ENCODE assay signal across 26 cellular contexts in genomic region chr3:149437710-149438109, GRCh38. TPM values are rescaled to one million over a fixed set of nuclear protein-coding genes. Genes with fewer than 3 reads are reported as not detected.
"Had no signal": no experiment of that assay in that cellular context is flagged by ENCODE, and none has a peak within 500 bp of the region (broad histone marks: within the 10 kb centered on the region; RNA-seq: fewer than 3 reads in every experiment).

No MANE protein-coding gene starts in this region.

- H3K36me3 Mint-ChIP-seq: activated naive CD8-positive, alpha-beta T cell treated with anti-CD3 and anti-CD28 coated beads, Interleukin-2, amount 10 ng/mL, durations not matched to agents 7 days and 5 days had no signal

- H3K9me3 Mint-ChIP-seq: activated CD8-positive, alpha-beta T cell treated with anti-CD3 and anti-CD28 coated beads for 36 hours; activated naive CD8-positive, alpha-beta T cell treated with anti-CD3 and anti-CD28 coated beads, Interleukin-2, amount 10 ng/mL, durations not matched to agents 7 days and 5 days; activated T-cell treated with anti-CD3 and anti-CD28 coated beads, Interleukin-2, amount 50 U/mL, for 72 hours; activated T-helper 2 cell treated with anti-CD3 and anti-CD28 coated beads, Interferon-gamma antibody, Interleukin-2, Interleukin-4, amounts not matched to agents 10 μg/mL and 5 μg/mL and 100 μg/mL, durations not matched to agents 14 hours and 24 hours and 36 hours had no signal

- H3K27me3 ChIP-seq: adrenal gland had no signal

- ATAC-seq: activated CD4-positive, alpha-beta T cell treated with anti-CD3 and anti-CD28 coated beads for 36 hours; activated CD8-positive, alpha-beta T cell treated with anti-CD3 and anti-CD28 coated beads for 36 hours; activated T-cell treated with anti-CD3 and anti-CD28 coated beads, Interleukin-2, amount 50 U/mL, for 72 hours had no signal

- H3K4me1 Mint-ChIP-seq: activated CD4-positive, alpha-beta T cell treated with anti-CD3 and anti-CD28 coated beads for 36 hours; activated naive CD8-positive, alpha-beta T cell treated with anti-CD3 and anti-CD28 coated beads, Interleukin-2, amount 10 ng/mL, durations not matched to agents 7 days and 5 days had no signal

- H3K27ac Mint-ChIP-seq: activated CD4-positive, alpha-beta T cell treated with anti-CD3 and anti-CD28 coated beads for 36 hours; activated CD8-positive, alpha-beta T cell treated with anti-CD3 and anti-CD28 coated beads for 36 hours; activated naive CD8-positive, alpha-beta T cell treated with anti-CD3 and anti-CD28 coated beads, Interleukin-2, amount 10 ng/mL, durations not matched to agents 7 days and 5 days; activated T-cell treated with anti-CD3 and anti-CD28 coated beads, Interleukin-2, amount 50 U/mL, for 72 hours; activated T-helper 2 cell treated with anti-CD3 and anti-CD28 coated beads, Interferon-gamma antibody, Interleukin-2, Interleukin-4, amounts not matched to agents 10 μg/mL and 5 μg/mL and 100 μg/mL, durations not matched to agents 14 hours and 24 hours and 36 hours had no signal

- H3K27ac ChIP-seq: adrenal gland, VCaP had no signal

- H3K4me3 Mint-ChIP-seq: activated CD4-positive, alpha-beta T cell treated with anti-CD3 and anti-CD28 coated beads for 36 hours; activated CD8-positive, alpha-beta T cell treated with anti-CD3 and anti-CD28 coated beads for 36 hours; activated naive CD8-positive, alpha-beta T cell treated with anti-CD3 and anti-CD28 coated beads, Interleukin-2, amount 10 ng/mL, durations not matched to agents 7 days and 5 days; activated T-cell treated with anti-CD3 and anti-CD28 coated beads, Interleukin-2, amount 50 U/mL, for 72 hours had no signal

- H3K4me3 ChIP-seq: adrenal gland had no signal

- H3K9me3 ChIP-seq: adrenal gland had no signal

- DNase-seq: activated CD4-positive, alpha-beta T cell treated with anti-CD3 and anti-CD28 coated beads for 36 hours; activated CD4-positive, alpha-beta T cell treated with anti-CD3 and anti-CD28 coated beads, Interleukin-2, amount 50 U/mL, for 1 hour; activated CD4-positive, CD25-positive, alpha-beta regulatory T cell; activated CD8-positive, alpha-beta memory T cell treated with anti-CD3 and anti-CD28 coated beads, Interleukin-2, amount 50 U/mL, for 4 hours; activated CD8-positive, alpha-beta T cell treated with anti-CD3 and anti-CD28 coated beads for 36 hours; activated gamma-delta T cell treated with Interleukin-2 at 50 U/mL for 16 hours; activated naive CD4-positive, alpha-beta T cell treated with anti-CD3 and anti-CD28 coated beads, Interleukin-2, amount 50 U/mL, for 16 hours; activated naive CD8-positive, alpha-beta T cell treated with anti-CD3 and anti-CD28 coated beads, Interleukin-2, amount 10 ng/mL, durations not matched to agents 7 days and 5 days; activated T-cell treated with anti-CD3 and anti-CD28 coated beads, Interleukin-2, amount 50 U/mL, for 72 hours; adrenal gland; anterior cingulate cortex; cerebellar nuclear complex; Karpas-422; NCI-H1105 treated with DMSO at 0.1 percent for 48 hours; NCI-H1436 treated with DMSO at 0.1 percent for 48 hours; NCI-H187; NCI-H2081; NCI-H446; NCI-H524; SIG-M5; T-helper 2 cell; T1000 had no signal

- H3K36me3 ChIP-seq: adrenal gland had no signal

RNA-seq across cellular contexts. Expression of gene TM4SF4, which starts 36.8 kb away (rescaled TPM):
- total RNA-seq: activated CD4-positive, alpha-beta T cell treated with anti-CD3 and anti-CD28 coated beads for 36 hours; activated CD8-positive, alpha-beta T cell treated with anti-CD3 and anti-CD28 coated beads for 36 hours; activated naive CD8-positive, alpha-beta T cell treated with anti-CD3 and anti-CD28 coated beads, Interleukin-2, amount 10 ng/mL, durations not matched to agents 7 days and 5 days; activated T-cell treated with anti-CD3 and anti-CD28 coated beads, Interleukin-2, amount 50 U/mL, for 72 hours; activated T-helper 2 cell treated with anti-CD3 and anti-CD28 coated beads, Interferon-gamma antibody, Interleukin-2, Interleukin-4, amounts not matched to agents 10 μg/mL and 5 μg/mL and 100 μg/mL, durations not matched to agents 14 hours and 24 hours and 36 hours; cardiac septum; RPMI7951 had no signal
